Comparison of ENCODE assay signal across 1 cellular context in the genomic region with DNA sequence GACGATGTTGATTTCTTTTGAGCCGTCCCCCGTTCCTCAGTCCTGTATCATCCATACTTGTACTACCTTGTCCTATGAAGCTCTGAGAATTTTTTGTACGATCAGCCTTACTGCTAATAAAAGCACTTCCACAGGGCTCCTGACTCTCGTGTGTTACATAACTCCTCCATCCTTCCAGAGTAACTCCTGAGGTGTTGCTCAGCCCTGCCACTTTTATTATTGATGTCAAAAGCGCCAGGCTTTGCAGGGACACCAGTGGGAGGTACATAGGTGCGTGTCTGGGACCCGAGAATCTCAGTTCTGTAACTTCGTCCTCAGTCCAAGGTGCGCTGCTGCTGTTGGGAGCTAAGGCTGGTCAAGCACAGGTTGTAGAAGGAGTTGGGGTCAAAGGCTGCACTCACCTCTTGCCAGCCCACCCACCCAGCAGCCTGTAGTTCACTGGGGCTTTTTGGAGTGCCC.
A peak's percentile ranks its signal among the peaks of the same experiment; 100 is the strongest.
TF ChIP-seq lines count a peak whose summit lies in the region.

No MANE protein-coding gene starts in this region.

TF ChIP-seq in HepG2, 621 proteins besides CTCF, POLR2A, EP300 and RAD21:
- TF ChIP-seq MATR3 (CRISPR knock-in tag; IDR thresholded peaks at IDR 0.05) (no peak), HOXA9 (CRISPR knock-in tag; IDR thresholded peaks at IDR 0.05; ENCODE audit: borderline replicate concordance) (no peak), NFE2L1 (CRISPR knock-in tag; IDR thresholded peaks at IDR 0.05; ENCODE audit: borderline replicate concordance) (0 out of 2 replicates have a peak, but pooled peaks have one; percentile 4), ZNF224 (CRISPR knock-in tag; IDR thresholded peaks at IDR 0.05) (0 out of 2 replicates have a peak, but pooled peaks have one; percentile 54), DNMT1 (CRISPR knock-in tag; IDR thresholded peaks at IDR 0.05) (no peak), ZNF552 (CRISPR knock-in tag; IDR thresholded peaks at IDR 0.05; ENCODE audit: borderline replicate concordance) (no peak), CHCHD3 (CRISPR knock-in tag; IDR thresholded peaks at IDR 0.05) (no peak)
- TF ChIP-seq, protein P1, sequence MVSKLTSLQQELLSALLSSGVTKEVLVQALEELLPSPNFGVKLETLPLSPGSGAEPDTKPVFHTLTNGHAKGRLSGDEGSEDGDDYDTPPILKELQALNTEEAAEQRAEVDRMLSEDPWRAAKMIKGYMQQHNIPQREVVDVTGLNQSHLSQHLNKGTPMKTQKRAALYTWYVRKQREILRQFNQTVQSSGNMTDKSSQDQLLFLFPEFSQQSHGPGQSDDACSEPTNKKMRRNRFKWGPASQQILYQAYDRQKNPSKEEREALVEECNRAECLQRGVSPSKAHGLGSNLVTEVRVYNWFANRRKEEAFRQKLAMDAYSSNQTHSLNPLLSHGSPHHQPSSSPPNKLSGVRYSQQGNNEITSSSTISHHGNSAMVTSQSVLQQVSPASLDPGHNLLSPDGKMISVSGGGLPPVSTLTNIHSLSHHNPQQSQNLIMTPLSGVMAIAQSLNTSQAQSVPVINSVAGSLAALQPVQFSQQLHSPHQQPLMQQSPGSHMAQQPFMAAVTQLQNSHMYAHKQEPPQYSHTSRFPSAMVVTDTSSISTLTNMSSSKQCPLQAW (CRISPR knock-in tag; IDR thresholded peaks at IDR 0.05), result peak; percentile 14; the same call in 1 of the 2 replicates
- TF ChIP-seq, protein P2, sequence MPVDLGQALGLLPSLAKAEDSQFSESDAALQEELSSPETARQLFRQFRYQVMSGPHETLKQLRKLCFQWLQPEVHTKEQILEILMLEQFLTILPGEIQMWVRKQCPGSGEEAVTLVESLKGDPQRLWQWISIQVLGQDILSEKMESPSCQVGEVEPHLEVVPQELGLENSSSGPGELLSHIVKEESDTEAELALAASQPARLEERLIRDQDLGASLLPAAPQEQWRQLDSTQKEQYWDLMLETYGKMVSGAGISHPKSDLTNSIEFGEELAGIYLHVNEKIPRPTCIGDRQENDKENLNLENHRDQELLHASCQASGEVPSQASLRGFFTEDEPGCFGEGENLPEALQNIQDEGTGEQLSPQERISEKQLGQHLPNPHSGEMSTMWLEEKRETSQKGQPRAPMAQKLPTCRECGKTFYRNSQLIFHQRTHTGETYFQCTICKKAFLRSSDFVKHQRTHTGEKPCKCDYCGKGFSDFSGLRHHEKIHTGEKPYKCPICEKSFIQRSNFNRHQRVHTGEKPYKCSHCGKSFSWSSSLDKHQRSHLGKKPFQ (CRISPR knock-in tag; IDR thresholded peaks at IDR 0.05; ENCODE audit: insufficient replicate concordance), result peak; percentile 33
- TF ChIP-seq, protein P3, sequence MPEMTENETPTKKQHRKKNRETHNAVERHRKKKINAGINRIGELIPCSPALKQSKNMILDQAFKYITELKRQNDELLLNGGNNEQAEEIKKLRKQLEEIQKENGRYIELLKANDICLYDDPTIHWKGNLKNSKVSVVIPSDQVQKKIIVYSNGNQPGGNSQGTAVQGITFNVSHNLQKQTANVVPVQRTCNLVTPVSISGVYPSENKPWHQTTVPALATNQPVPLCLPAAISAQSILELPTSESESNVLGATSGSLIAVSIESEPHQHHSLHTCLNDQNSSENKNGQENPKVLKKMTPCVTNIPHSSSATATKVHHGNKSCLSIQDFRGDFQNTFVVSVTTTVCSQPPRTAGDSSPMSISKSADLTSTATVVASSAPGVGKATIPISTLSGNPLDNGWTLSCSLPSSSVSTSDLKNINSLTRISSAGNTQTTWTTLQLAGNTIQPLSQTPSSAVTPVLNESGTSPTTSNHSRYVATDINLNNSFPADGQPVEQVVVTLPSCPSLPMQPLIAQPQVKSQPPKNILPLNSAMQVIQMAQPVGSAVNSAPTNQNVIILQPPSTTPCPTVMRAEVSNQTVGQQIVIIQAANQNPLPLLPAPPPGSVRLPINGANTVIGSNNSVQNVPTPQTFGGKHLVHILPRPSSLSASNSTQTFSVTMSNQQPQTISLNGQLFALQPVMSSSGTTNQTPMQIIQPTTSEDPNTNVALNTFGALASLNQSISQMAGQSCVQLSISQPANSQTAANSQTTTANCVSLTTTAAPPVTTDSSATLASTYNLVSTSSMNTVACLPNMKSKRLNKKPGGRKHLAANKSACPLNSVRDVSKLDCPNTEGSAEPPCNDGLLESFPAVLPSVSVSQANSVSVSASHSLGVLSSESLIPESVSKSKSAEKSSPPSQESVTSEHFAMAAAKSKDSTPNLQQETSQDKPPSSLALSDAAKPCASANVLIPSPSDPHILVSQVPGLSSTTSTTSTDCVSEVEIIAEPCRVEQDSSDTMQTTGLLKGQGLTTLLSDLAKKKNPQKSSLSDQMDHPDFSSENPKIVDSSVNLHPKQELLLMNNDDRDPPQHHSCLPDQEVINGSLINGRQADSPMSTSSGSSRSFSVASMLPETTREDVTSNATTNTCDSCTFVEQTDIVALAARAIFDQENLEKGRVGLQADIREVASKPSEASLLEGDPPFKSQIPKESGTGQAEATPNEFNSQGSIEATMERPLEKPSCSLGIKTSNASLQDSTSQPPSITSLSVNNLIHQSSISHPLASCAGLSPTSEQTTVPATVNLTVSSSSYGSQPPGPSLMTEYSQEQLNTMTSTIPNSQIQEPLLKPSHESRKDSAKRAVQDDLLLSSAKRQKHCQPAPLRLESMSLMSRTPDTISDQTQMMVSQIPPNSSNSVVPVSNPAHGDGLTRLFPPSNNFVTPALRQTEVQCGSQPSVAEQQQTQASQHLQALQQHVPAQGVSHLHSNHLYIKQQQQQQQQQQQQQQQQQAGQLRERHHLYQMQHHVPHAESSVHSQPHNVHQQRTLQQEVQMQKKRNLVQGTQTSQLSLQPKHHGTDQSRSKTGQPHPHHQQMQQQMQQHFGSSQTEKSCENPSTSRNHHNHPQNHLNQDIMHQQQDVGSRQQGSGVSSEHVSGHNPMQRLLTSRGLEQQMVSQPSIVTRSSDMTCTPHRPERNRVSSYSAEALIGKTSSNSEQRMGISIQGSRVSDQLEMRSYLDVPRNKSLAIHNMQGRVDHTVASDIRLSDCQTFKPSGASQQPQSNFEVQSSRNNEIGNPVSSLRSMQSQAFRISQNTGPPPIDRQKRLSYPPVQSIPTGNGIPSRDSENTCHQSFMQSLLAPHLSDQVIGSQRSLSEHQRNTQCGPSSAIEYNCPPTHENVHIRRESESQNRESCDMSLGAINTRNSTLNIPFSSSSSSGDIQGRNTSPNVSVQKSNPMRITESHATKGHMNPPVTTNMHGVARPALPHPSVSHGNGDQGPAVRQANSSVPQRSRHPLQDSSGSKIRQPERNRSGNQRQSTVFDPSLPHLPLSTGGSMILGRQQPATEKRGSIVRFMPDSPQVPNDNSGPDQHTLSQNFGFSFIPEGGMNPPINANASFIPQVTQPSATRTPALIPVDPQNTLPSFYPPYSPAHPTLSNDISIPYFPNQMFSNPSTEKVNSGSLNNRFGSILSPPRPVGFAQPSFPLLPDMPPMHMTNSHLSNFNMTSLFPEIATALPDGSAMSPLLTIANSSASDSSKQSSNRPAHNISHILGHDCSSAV (CRISPR knock-in tag; IDR thresholded peaks at IDR 0.05; ENCODE audit: borderline replicate concordance), result 0 out of 2 replicates have a peak, but pooled peaks have one; percentile 4
